ENCODE assay signal across 8 cellular contexts in genomic region chr15:64844576-64845140, GRCh38. TPM values are rescaled to one million over a fixed set of nuclear protein-coding genes. Genes with fewer than 3 reads are reported as not detected.
DNase-seq lines count a peak whose midpoint lies in the region; ATAC-seq and TF ChIP-seq lines count a peak whose summit lies in the region.

No MANE protein-coding gene starts in this region.

- DNase-seq in DND-41 (no peak), Peyer's patch (peak in 1 of 3 donors; percentile 52), osteocyte (ENCODE audit: extremely low spot score, unreplicated experiment) (no peak), DMS114 treated with DMSO at 0.1 percent for 48 hours (lab: John Stamatoyannopoulos, UW; ENCODE audit: unreplicated experiment) (no peak), NOMO-1 (lab: John Stamatoyannopoulos, UW; ENCODE audit: unreplicated experiment in 2 of 2) (no peak)

- H3K27me3 Mint-ChIP-seq in osteocyte (ENCODE audit: unreplicated experiment), result no peaks in the 10 kb centered on the region

- H3K4me1 ChIP-seq in DND-41 (ENCODE audit: insufficient read depth, low read length) (peaks cover 48% of the 10 kb centered on the region), Peyer's patch (peaks cover 0 to 51% (median 30%) of the 10 kb centered on the region in 4 donors), duodenal mucosa (ENCODE audit: control insufficient read depth in 1 of 2, insufficient read depth in 2 of 2, low read length in 2 of 2) (peaks cover 26 to 48% of the 10 kb centered on the region in 2 donors)

- TF ChIP-seq CTCF in DND-41 (IDR thresholded peaks at IDR 0.05; ENCODE audit: borderline replicate concordance, extremely low read depth, low read length, poor library complexity, severe bottlenecking), result no peak
- no peak for TF ChIP-seq CTCF in Peyer's patch (IDR thresholded peaks at IDR 0.05)
- no peak for TF ChIP-seq CTCF in osteocyte (IDR thresholded peaks at IDR 0.05)

- H4K20me1 ChIP-seq in DND-41 (ENCODE audit: insufficient read depth, low read length), result no peaks in the 10 kb centered on the region

- no peak for ATAC-seq in DND-41 (ENCODE audit: insufficient read depth, low read depth)
- ATAC-seq in GM21825 (IDR thresholded peaks at IDR 0.05; ENCODE audit: unreplicated experiment), result no peak
- no peak for ATAC-seq in GM21390 (IDR thresholded peaks at IDR 0.05; ENCODE audit: unreplicated experiment)

- peaks cover 20% of the 10 kb centered on the region for H3K79me2 ChIP-seq in DND-41 (ENCODE audit: insufficient read depth, low read length)

- H2AFZ ChIP-seq in DND-41 (ENCODE audit: low read depth, low read length), result no peak overlapping the region

- H3K36me3 Mint-ChIP-seq in osteocyte (ENCODE audit: unreplicated experiment), result peaks cover 10% of the 10 kb centered on the region

- H3K4me1 Mint-ChIP-seq in osteocyte (ENCODE audit: unreplicated experiment), result peaks cover 62% of the 10 kb centered on the region

- peak overlapping the region; percentile 18; the same call in 1 of the 2 replicates for H3K9ac ChIP-seq in DND-41 (ENCODE audit: low read depth, low read length)
- H3K9ac ChIP-seq in duodenal mucosa (ENCODE audit: low read depth in 1 of 2, low read length in 2 of 2), result peak overlapping the region; percentile 55 to 60

- no peaks in the 10 kb centered on the region for H3K9me3 Mint-ChIP-seq in osteocyte (ENCODE audit: unreplicated experiment)

- no peak overlapping the region for H3K4me3 ChIP-seq in DND-41 (ENCODE audit: low read depth in 1 of 2, low read length in 2 of 2)
- peak overlapping the region; percentile 6 to 98 (median 80) for H3K4me3 ChIP-seq in Peyer's patch
- H3K4me3 ChIP-seq in duodenal mucosa (ENCODE audit: low read depth in 1 of 2, low read length in 2 of 2), result peak overlapping the region; percentile 59 to 84

- 0 out of 2 replicates have a peak, but pooled peaks cover 3% of the 10 kb centered on the region for H3K36me3 ChIP-seq in DND-41 (ENCODE audit: insufficient read depth, low read length)
- peaks cover 0 to 11% (median 0%) of the 10 kb centered on the region in 3 donors for H3K36me3 ChIP-seq in Peyer's patch
- no peaks in the 10 kb centered on the region for H3K36me3 ChIP-seq in duodenal mucosa (ENCODE audit: control insufficient read depth in 1 of 2, insufficient read depth in 2 of 2, low read length in 2 of 2)

- H3K4me3 Mint-ChIP-seq in osteocyte (ENCODE audit: unreplicated experiment), result peak overlapping the region; percentile 90

- H3K27ac Mint-ChIP-seq in osteocyte (ENCODE audit: unreplicated experiment), result peak overlapping the region; percentile 92

- H3K27ac ChIP-seq in DND-41 (ENCODE audit: low read length) (no peak overlapping the region), Peyer's patch (peak overlapping the region; percentile 91 to 96 (median 94)), duodenal mucosa (ENCODE audit: low read depth, low read length) (peak overlapping the region; percentile 59)

- peak overlapping the region; percentile 14; the same call in 1 of the 2 replicates for H3K4me2 ChIP-seq in DND-41 (ENCODE audit: insufficient read depth, low read length)

- no peaks in the 10 kb centered on the region for H3K27me3 ChIP-seq in DND-41 (ENCODE audit: insufficient read depth, low read length, poor library complexity)
- H3K27me3 ChIP-seq in Peyer's patch, result no peaks in the 10 kb centered on the region
- H3K27me3 ChIP-seq in duodenal mucosa (ENCODE audit: control insufficient read depth in 1 of 2, insufficient read depth in 2 of 2, low read length in 2 of 2), result no peaks in the 10 kb centered on the region

- H3K9me3 ChIP-seq in DND-41 (ENCODE audit: insufficient read depth, low read length, severe bottlenecking) (no peaks in the 10 kb centered on the region), Peyer's patch (no peaks in the 10 kb centered on the region), duodenal mucosa (ENCODE audit: control insufficient read depth in 1 of 2, low read length in 2 of 2) (no peaks in the 10 kb centered on the region)

- no peak for TF ChIP-seq POLR2A in Peyer's patch (IDR thresholded peaks at IDR 0.05)

RNA-seq across cellular contexts. Expression of gene PLEKHO2, which starts 2.9 kb away (rescaled TPM):
- total RNA-seq in Peyer's patch (10 to 100 TPM in 1 of 4 donors, 1 to 10 TPM in 3; 4.7 to 18.2 (median 7.4) TPM), osteocyte (24.5 and 24.7 TPM in 2 replicates)

RNA-seq across cellular contexts. Expression of gene PIF1, which starts 19.2 kb away (rescaled TPM):
- 1 to 10 TPM; 3.5 to 8.5 (median 6.9) TPM for total RNA-seq in Peyer's patch
- 4.2 and 4.8 TPM in 2 replicates for total RNA-seq in osteocyte

Comparison
In these comparisons a context has a peak if more than half of its experiments do, and no peak if none do; other contexts are left out.
1. H3K4me3 ChIP-seq: peak in Peyer's patch (4 of 4) and duodenal mucosa (2 of 2); none in DND-41 (0 of 2).